9 cellular contexts compared by ENCODE assay signal in genomic region chr16:14510939-14511797, GRCh38.
DNase-seq lines count a peak whose midpoint lies in the region; ATAC-seq and TF ChIP-seq lines count a peak whose summit lies in the region.
"Had no signal": no experiment of that assay in that cellular context is flagged by ENCODE, and none has a peak within 500 bp of the region (broad histone marks: within the 10 kb centered on the region; RNA-seq: fewer than 3 reads in every experiment).

No MANE protein-coding gene starts in this region.

- H3K4me1 ChIP-seq in parathyroid adenoma: peaks cover 27% of the 10 kb centered on the region

- H3K79me2 ChIP-seq in parathyroid adenoma: peaks cover 12% of the 10 kb centered on the region

- H3K9ac ChIP-seq in parathyroid adenoma: no peak overlapping the region

- H3K9me3 ChIP-seq in parathyroid adenoma (ENCODE audit: control insufficient read depth, low read length): no peaks in the 10 kb centered on the region

- no peak overlapping the region for H2AFZ ChIP-seq in parathyroid adenoma

- TF ChIP-seq CTCF in epithelial cell of esophagus (IDR thresholded peaks at IDR 0.05; ENCODE audit: insufficient read depth, low read depth, low read length, missing control alignments) (no peak), parathyroid adenoma (IDR thresholded peaks at IDR 0.05) (no peak)

- ATAC-seq in HG02970 (IDR thresholded peaks at IDR 0.05; ENCODE audit: low FRiP score, unreplicated experiment): no peak

- H3K27ac ChIP-seq in parathyroid adenoma: peak overlapping the region; percentile 4

- peak; percentile 85 for DNase-seq in Daoy (ENCODE audit: low read depth)
- peak; percentile 83 for DNase-seq in RKO (ENCODE audit: low spot score)
- peak; percentile 89 for DNase-seq in epithelial cell of esophagus (ENCODE audit: low read depth)
- DNase-seq in NCI-H128 (lab: John Stamatoyannopoulos, UW; ENCODE audit: unreplicated experiment): no peak
- no peak for DNase-seq in DMS53 treated with DMSO at 0.1 percent for 48 hours (lab: John Stamatoyannopoulos, UW; ENCODE audit: unreplicated experiment)
- no peak for DNase-seq in GM19240 (ENCODE audit: insufficient read length, low spot score)
- DNase-seq: DMS79 had no signal

- H3K4me3 ChIP-seq in epithelial cell of esophagus (ENCODE audit: low read length) (no peak overlapping the region), parathyroid adenoma (ENCODE audit: low read depth, low read length) (no peak overlapping the region)

- no peaks in the 10 kb centered on the region for H3K36me3 ChIP-seq in parathyroid adenoma (ENCODE audit: control insufficient read depth, insufficient read depth, low read length)

- H3K27me3 ChIP-seq in parathyroid adenoma (ENCODE audit: control insufficient read depth, insufficient read depth, low read length): no peaks in the 10 kb centered on the region

- H3K4me2 ChIP-seq in parathyroid adenoma (ENCODE audit: low read length): peak overlapping the region; percentile 2

Comparison
In these comparisons a context has a peak if more than half of its experiments do, and no peak if none do; other contexts are left out.
1. DNase-seq: peak in Daoy (single experiment), RKO (single experiment) and epithelial cell of esophagus (single experiment); none in NCI-H128 (single experiment), DMS53 treated with DMSO at 0.1 percent for 48 hours (single experiment) and GM19240 (single experiment).